In the genomic region with DNA sequence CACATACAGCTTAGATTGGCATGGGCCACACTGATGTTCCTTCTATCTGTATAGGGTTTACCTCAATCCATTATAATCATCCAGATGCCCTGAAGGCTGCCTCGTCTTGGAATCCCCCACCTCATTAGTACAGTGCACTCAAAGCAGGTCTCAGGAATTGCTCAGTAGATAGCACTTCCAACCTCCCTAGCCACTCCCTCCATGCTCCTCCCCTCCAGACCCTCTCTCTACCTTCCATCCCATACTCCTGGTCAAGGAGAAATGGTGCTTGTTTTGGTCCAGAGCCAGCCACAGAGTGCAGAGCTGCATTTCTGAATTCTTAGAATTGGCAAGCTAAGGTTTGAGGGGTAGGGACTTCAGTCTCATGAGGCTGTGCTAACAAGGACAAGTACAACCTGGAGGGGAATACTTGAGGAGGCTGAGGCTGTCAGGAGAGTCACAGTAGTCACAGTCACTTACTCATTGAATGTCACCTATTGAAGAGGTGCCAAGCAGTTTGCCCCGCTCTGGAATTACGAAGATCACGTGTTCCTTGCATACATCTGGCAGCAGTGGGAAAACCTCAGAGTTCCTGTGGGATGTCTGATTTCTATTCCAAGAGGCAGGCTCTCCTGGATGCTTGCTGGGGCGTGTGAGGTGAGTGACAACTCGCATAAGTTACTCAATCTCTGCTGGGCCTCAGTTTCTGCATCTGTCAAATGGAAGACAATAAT, we compare ENCODE assay signal across 16 cellular contexts.
DNase-seq lines count a peak whose midpoint lies in the region; TF ChIP-seq lines count a peak whose summit lies in the region.
"Had no signal": no experiment of that assay in that cellular context is flagged by ENCODE, and none has a peak within 500 bp of the region (broad histone marks: within the 10 kb centered on the region; RNA-seq: fewer than 3 reads in every experiment).

No MANE protein-coding gene starts in this region.

- peaks cover 0 to 26% of the 10 kb centered on the region in 2 donors for H3K36me3 ChIP-seq in adrenal gland (replicated peaks in 1 of 2)

- H3K9me3 ChIP-seq in AG04450 (ENCODE audit: control insufficient read depth, insufficient read depth, low read length): no peaks in the 10 kb centered on the region
- H3K9me3 ChIP-seq in adrenal gland (replicated peaks in 1 of 3): no peaks in the 10 kb centered on the region
- H3K9me3 ChIP-seq: left ventricle myocardium inferior had no signal

- intact Hi-C loops in adrenal gland (cut with DNase I): no loop called here
- intact Hi-C loops in head of caudate nucleus (cut with DNase I): no loop called here

- H3K4me1 ChIP-seq in adrenal gland (replicated peaks in 1 of 2): no peaks in the 10 kb centered on the region
- H3K4me1 ChIP-seq: tibial nerve had no signal

- 68 to 88% (median 77%) methylated on average over 6 of the region's 6 CpGs for WGBS in adrenal gland, 4 donors

- POLR2A ChIA-PET in AG04450 (lab: Yijun Ruan, JAX): no interaction called here

- H3K27ac Mint-ChIP-seq in type B pancreatic cell (no peak overlapping the region), endothelial cell (ENCODE audit: unreplicated experiment) (no peak overlapping the region)

- H3K36me3 Mint-ChIP-seq in type B pancreatic cell: peaks cover 37% of the 10 kb centered on the region
- peaks cover 32% of the 10 kb centered on the region for H3K36me3 Mint-ChIP-seq in endothelial cell (ENCODE audit: low read depth, unreplicated experiment)

- CTCF ChIA-PET in AG04450 (lab: Charles Lee): interaction anchor here (0.6 kb wide), 1 partner anchor 1303 kb away, joined by 4 read pairs; no protein-coding TSS in a partner anchor

- H3K4me3 ChIP-seq in AG04450 (ENCODE audit: low read depth, low read length) (no peak overlapping the region), adrenal gland (no peak overlapping the region)
- H3K4me3 ChIP-seq: hepatocyte, left ventricle myocardium inferior, tibial nerve had no signal

- no peak for TF ChIP-seq POLR2A in adrenal gland (IDR thresholded peaks at IDR 0.05)

- H3K4me3 Mint-ChIP-seq in type B pancreatic cell: no peak overlapping the region
- H3K4me3 Mint-ChIP-seq in endothelial cell (ENCODE audit: unreplicated experiment): no peak overlapping the region
- H3K4me3 Mint-ChIP-seq: activated T-cell treated with anti-CD3 and anti-CD28 coated beads, Interleukin-2, amount 50 U/mL, for 4 hours had no signal

- TF ChIP-seq CTCF in AG04450 (IDR thresholded peaks at IDR 0.05; ENCODE audit: low read depth, low read length) (no peak), adrenal gland (IDR thresholded peaks at IDR 0.05) (no peak), type B pancreatic cell (conservative IDR thresholded peaks at IDR 0.05) (no peak), endothelial cell (IDR thresholded peaks at IDR 0.05; ENCODE audit: unreplicated experiment) (no peak)

- no peaks in the 10 kb centered on the region for H3K27me3 ChIP-seq in AG04450 (ENCODE audit: control insufficient read depth, insufficient read depth, low read length)
- no peaks in the 10 kb centered on the region for H3K27me3 ChIP-seq in adrenal gland
- H3K27me3 ChIP-seq: hepatocyte, tibial nerve had no signal

- H3K27ac ChIP-seq in AG04450 (ENCODE audit: low read depth, low read length): no peak overlapping the region
- H3K27ac ChIP-seq in adrenal gland: no peak overlapping the region
- H3K27ac ChIP-seq: hepatocyte, left ventricle myocardium inferior, tibial nerve had no signal

- peak; percentile 11 for DNase-seq in AG04450 (ENCODE audit: low read depth, low spot score)
- DNase-seq in HCEC 1CT: peak; percentile 67
- peak in 4 of 7 donors; percentile 19 to 60 (median 26) for DNase-seq in adrenal gland
- DNase-seq in head of caudate nucleus: peak; percentile 28 to 89 (median 67)
- DNase-seq in type B pancreatic cell (ENCODE audit: extremely low spot score, unreplicated experiment): no peak
- DNase-seq in endothelial cell (ENCODE audit: low spot score): no peak
- DNase-seq in SKM-1 (lab: John Stamatoyannopoulos, UW; ENCODE audit: unreplicated experiment): no peak
- DNase-seq in stimulated activated naive CD4-positive, alpha-beta T cell (lab: John Stamatoyannopoulos, UW): no peak
- DNase-seq: activated CD4-positive, CD25-positive, alpha-beta regulatory T cell treated with anti-CD3 and anti-CD28 coated beads, Interleukin-2, amount 50 U/mL, for 72 hours; activated T-cell treated with anti-CD3 and anti-CD28 coated beads, Interleukin-2, amount 50 U/mL, for 4 hours; AML-193; aorta; DND-41; left ventricle myocardium inferior had no signal

- no peaks in the 10 kb centered on the region for H3K9me3 Mint-ChIP-seq in type B pancreatic cell
- peaks cover under 1% of the 10 kb centered on the region for H3K9me3 Mint-ChIP-seq in endothelial cell (ENCODE audit: unreplicated experiment)
- H3K9me3 Mint-ChIP-seq: activated T-cell treated with anti-CD3 and anti-CD28 coated beads, Interleukin-2, amount 50 U/mL, for 4 hours had no signal

- no peaks in the 10 kb centered on the region for H3K27me3 Mint-ChIP-seq in type B pancreatic cell
- peaks cover 8% of the 10 kb centered on the region for H3K27me3 Mint-ChIP-seq in endothelial cell (ENCODE audit: unreplicated experiment)

- no peaks in the 10 kb centered on the region for H3K4me1 Mint-ChIP-seq in type B pancreatic cell (ENCODE audit: unreplicated experiment)
- peaks cover 5% of the 10 kb centered on the region for H3K4me1 Mint-ChIP-seq in endothelial cell (ENCODE audit: unreplicated experiment)

Comparison
In these comparisons a context has a peak if more than half of its experiments do, and no peak if none do; other contexts are left out.
1. DNase-seq: peak in AG04450 (single experiment), HCEC 1CT (single experiment), adrenal gland (4 of 7) and head of caudate nucleus (42 of 42); none in type B pancreatic cell (single experiment), endothelial cell (single experiment), SKM-1 (single experiment) and stimulated activated naive CD4-positive, alpha-beta T cell (0 of 6).